28 cellular contexts compared by ENCODE assay signal in genomic region chr6:99887066-99887465, GRCh38.
"Had no signal": no experiment of that assay in that cellular context is flagged by ENCODE, and none has a peak within 500 bp of the region (broad histone marks: within the 10 kb centered on the region; RNA-seq: fewer than 3 reads in every experiment).

No MANE protein-coding gene starts in this region.

- H3K4me1 Mint-ChIP-seq: stimulated activated effector memory CD8-positive, alpha-beta T cell treated with anti-CD3 and anti-CD28 coated beads, Interleukin-12 subunit alpha, Interleukin-12 subunit beta, amount 100 ng/mL, for 72 hours; stimulated activated memory B cell treated with anti-CD40 and anti-IgM and Interleukin-4, amounts not matched to agents 10 μg/mL and 1 μg/mL and 100 μg/mL, for 72 hours; stimulated activated naive B cell treated with anti-CD40 and anti-IgM and Interleukin-4, amounts not matched to agents 10 μg/mL and 1 μg/mL and 100 μg/mL, for 72 hours; stimulated activated naive CD8-positive, alpha-beta T cell treated with anti-CD3 and anti-CD28 coated beads, Interleukin-15, amount 100 ng/mL, for 72 hours had no signal

- H3K27me3 Mint-ChIP-seq: stimulated activated memory B cell treated with anti-CD40 and anti-IgM and Interleukin-4, amounts not matched to agents 10 μg/mL and 1 μg/mL and 100 μg/mL, for 72 hours; stimulated activated naive CD8-positive, alpha-beta T cell treated with anti-CD3 and anti-CD28 coated beads, Interleukin-15, amount 100 ng/mL, for 72 hours; type B pancreatic cell had no signal

- H3K27ac Mint-ChIP-seq: stimulated activated effector memory CD8-positive, alpha-beta T cell treated with anti-CD3 and anti-CD28 coated beads, Interleukin-12 subunit alpha, Interleukin-12 subunit beta, amount 100 ng/mL, for 72 hours; stimulated activated memory B cell treated with anti-CD40 and anti-IgM and Interleukin-4, amounts not matched to agents 10 μg/mL and 1 μg/mL and 100 μg/mL, for 72 hours; stimulated activated naive CD8-positive, alpha-beta T cell treated with anti-CD3 and anti-CD28 coated beads, Interleukin-15, Interleukin-2, amounts not matched to agents 100 ng/mL and 50 ng/mL, for 24 hours; type B pancreatic cell had no signal

- ATAC-seq: stimulated activated effector memory CD8-positive, alpha-beta T cell treated with anti-CD3 and anti-CD28 coated beads, Interleukin-12 subunit alpha, Interleukin-12 subunit beta, amount 100 ng/mL, for 72 hours; stimulated activated memory B cell treated with anti-CD40 and anti-IgM and Interleukin-4, amounts not matched to agents 10 μg/mL and 1 μg/mL and 100 μg/mL, for 72 hours; stimulated activated naive B cell treated with anti-CD40 and anti-IgM and Interleukin-4, amounts not matched to agents 10 μg/mL and 1 μg/mL and 100 μg/mL, for 72 hours; stimulated activated naive CD8-positive, alpha-beta T cell treated with anti-CD3 and anti-CD28 coated beads, Interleukin-15, amount 100 ng/mL, for 72 hours; stimulated activated naive CD8-positive, alpha-beta T cell treated with anti-CD3 and anti-CD28 coated beads, Interleukin-15, Interleukin-2, amounts not matched to agents 100 U/mL and 50 U/mL, for 24 hours; upper lobe of right lung had no signal

- H3K9me3 Mint-ChIP-seq: stimulated activated effector memory CD8-positive, alpha-beta T cell treated with anti-CD3 and anti-CD28 coated beads, Interleukin-12 subunit alpha, Interleukin-12 subunit beta, amount 100 ng/mL, for 72 hours; stimulated activated memory B cell treated with anti-CD40 and anti-IgM and Interleukin-4, amounts not matched to agents 10 μg/mL and 1 μg/mL and 100 μg/mL, for 72 hours; stimulated activated naive CD8-positive, alpha-beta T cell treated with anti-CD3 and anti-CD28 coated beads, Interleukin-15, amount 100 ng/mL, for 72 hours; stimulated activated naive CD8-positive, alpha-beta T cell treated with anti-CD3 and anti-CD28 coated beads, Interleukin-15, Interleukin-2, amounts not matched to agents 100 ng/mL and 50 ng/mL, for 24 hours; type B pancreatic cell had no signal

- H3K36me3 Mint-ChIP-seq: stimulated activated effector memory CD8-positive, alpha-beta T cell treated with anti-CD3 and anti-CD28 coated beads, Interleukin-12 subunit alpha, Interleukin-12 subunit beta, amount 100 ng/mL, for 72 hours; stimulated activated memory B cell treated with anti-CD40 and anti-IgM and Interleukin-4, amounts not matched to agents 10 μg/mL and 1 μg/mL and 100 μg/mL, for 72 hours; stimulated activated naive B cell treated with anti-CD40 and anti-IgM and Interleukin-4, amounts not matched to agents 10 μg/mL and 1 μg/mL and 100 μg/mL, for 72 hours; type B pancreatic cell had no signal

- H3K27ac ChIP-seq: stomach, suprapubic skin, testis, thoracic aorta, thyroid gland, tibial artery, tibial nerve, transverse colon, upper lobe of left lung, upper lobe of right lung, uterus, vagina had no signal

- H3K36me3 ChIP-seq: stomach, suprapubic skin, thoracic aorta, thyroid gland, tibial artery, tibial nerve, transverse colon, upper lobe of left lung, upper lobe of right lung, uterus, vagina had no signal

- H3K4me3 ChIP-seq: stomach, suprapubic skin, testis, thoracic aorta, thyroid gland, tibial artery, tibial nerve, transverse colon, upper lobe of left lung, upper lobe of right lung, uterus, vagina had no signal

- H3K27me3 ChIP-seq: stomach, suprapubic skin, testis, thyroid gland, tibial artery, tibial nerve, transverse colon, upper lobe of left lung, upper lobe of right lung, uterus, vagina had no signal

- H3K4me1 ChIP-seq: stomach, suprapubic skin, testis, thyroid gland, tibial artery, tibial nerve, transverse colon, upper lobe of left lung, upper lobe of right lung, uterus, vagina had no signal

- H3K4me3 Mint-ChIP-seq: stimulated activated effector memory CD8-positive, alpha-beta T cell treated with anti-CD3 and anti-CD28 coated beads, Interleukin-12 subunit alpha, Interleukin-12 subunit beta, amount 100 ng/mL, for 72 hours; stimulated activated memory B cell treated with anti-CD40 and anti-IgM and Interleukin-4, amounts not matched to agents 10 μg/mL and 1 μg/mL and 100 μg/mL, for 72 hours; stimulated activated naive B cell treated with anti-CD40 and anti-IgM and Interleukin-4, amounts not matched to agents 10 μg/mL and 1 μg/mL and 100 μg/mL, for 72 hours; stimulated activated naive CD8-positive, alpha-beta T cell treated with anti-CD3 and anti-CD28 coated beads, Interleukin-15, amount 100 ng/mL, for 72 hours; stimulated activated naive CD8-positive, alpha-beta T cell treated with anti-CD3 and anti-CD28 coated beads, Interleukin-15, Interleukin-2, amounts not matched to agents 100 ng/mL and 50 ng/mL, for 24 hours; type B pancreatic cell had no signal

- DNase-seq: stimulated activated CD4-positive, alpha-beta T cell treated with anti-CD3 and anti-CD28 coated beads, Interleukin-2, amount 100 ng/mL, for 48 hours; stimulated activated CD4-positive, alpha-beta T cell treated with anti-CD3 and anti-CD28 coated beads, Interleukin-4, amount 100 ng/mL, for 1 hour; stimulated activated CD4-positive, alpha-beta T cell treated with anti-CD3 and anti-CD28 coated beads, Interleukin-4, amount 100 ng/mL, for 24 hours; stimulated activated CD4-positive, alpha-beta T cell treated with anti-CD3 and anti-CD28 coated beads, Interleukin-4, amount 100 ng/mL, for 4 hours; stimulated activated CD8-positive, alpha-beta memory T cell treated with anti-CD3 and anti-CD28 coated beads, Interleukin-4, amount 100 ng/mL, for 48 hours; stimulated activated naive B cell treated with anti-CD40 and anti-IgM and Interleukin-4, amounts not matched to agents 10 μg/mL and 1 μg/mL and 100 μg/mL, for 72 hours; stimulated activated naive CD4-positive, alpha-beta T cell; stimulated activated naive CD4-positive, alpha-beta T cell treated with Interleukin-2 at 50 U/mL for 16 hours; stimulated activated naive CD8-positive, alpha-beta T cell treated with anti-CD3 and anti-CD28 coated beads, Interleukin-15, amount 100 ng/mL, for 72 hours; stimulated activated naive CD8-positive, alpha-beta T cell treated with anti-CD3 and anti-CD28 coated beads, Interleukin-15, Interleukin-2, amounts not matched to agents 100 U/mL and 50 U/mL, for 24 hours; stomach; substantia nigra; testis; thyroid gland; tibial artery; transverse colon; trophoblast cell; upper lobe of left lung; upper lobe of right lung; uterus had no signal

- H3K9me3 ChIP-seq: stomach, suprapubic skin, testis, thoracic aorta, thyroid gland, tibial artery, tibial nerve, transverse colon, upper lobe of left lung, upper lobe of right lung, uterus, vagina had no signal
